9 cellular contexts compared by ENCODE assay signal in genomic region chr16:75789237-75789636, GRCh38.
A peak's percentile ranks its signal among the peaks of the same experiment; 100 is the strongest.
DNase-seq lines count a peak whose midpoint lies in the region; ATAC-seq, FAIRE-seq and TF ChIP-seq lines count a peak whose summit lies in the region.
"Had no signal": no experiment of that assay in that cellular context is flagged by ENCODE, and none has a peak within 500 bp of the region (broad histone marks: within the 10 kb centered on the region; RNA-seq: fewer than 3 reads in every experiment).

No MANE protein-coding gene starts in this region.

- no peaks in the 10 kb centered on the region for H3K9me3 ChIP-seq in mucosa of descending colon
- H3K9me3 ChIP-seq: BLaER1 had no signal

- intact Hi-C loops in mucosa of descending colon (cut with DNase I, micrococcal nuclease) = loop anchor here in 1 of 2 donors (5.0 kb wide), 1 partner anchor 1383 kb away; no protein-coding TSS in a partner anchor

- no peaks in the 10 kb centered on the region for H3K36me3 ChIP-seq in mucosa of descending colon (ENCODE audit: low read depth)
- H3K36me3 ChIP-seq: BLaER1 had no signal

- peak; percentile 34 for TF ChIP-seq CTCF in mucosa of descending colon (IDR thresholded peaks at IDR 0.05)

- DNase-seq in DMS79 treated with DMSO at 0.1 percent for 48 hours (lab: John Stamatoyannopoulos, UW) (peak; percentile 13), DMS79 (lab: John Stamatoyannopoulos, UW) (no peak), HTR-8/SVneo (ENCODE audit: insufficient read length, low spot score) (peak; percentile 71), OCI-M2 (lab: John Stamatoyannopoulos, UW; ENCODE audit: unreplicated experiment) (peak; percentile 21), dermis microvascular lymphatic vessel endothelial cell (ENCODE audit: low read depth in 2 of 2) (peak; percentile 40 to 56), mucosa of descending colon (peak in 1 of 3 donors; percentile 47), NK-92 (lab: John Stamatoyannopoulos, UW; ENCODE audit: unreplicated experiment) (no peak)

- ATAC-seq in GM21381 (IDR thresholded peaks at IDR 0.05; ENCODE audit: unreplicated experiment) (peak; percentile 69), mucosa of descending colon (peak; percentile 58)

- H3K4me3 ChIP-seq in mucosa of descending colon = no peak overlapping the region
- H3K4me3 ChIP-seq: BLaER1 had no signal

- FAIRE-seq in HTR-8/SVneo (lab: Jason Lieb, UNC) = peak; percentile 31

- no peaks in the 10 kb centered on the region for H3K4me1 ChIP-seq in mucosa of descending colon (ENCODE audit: low read depth)
- H3K4me1 ChIP-seq: BLaER1 had no signal

Comparison
In these comparisons a context has a peak if more than half of its experiments do, and no peak if none do; other contexts are left out.
1. DNase-seq: peak in DMS79 treated with DMSO at 0.1 percent for 48 hours (single experiment), HTR-8/SVneo (single experiment), OCI-M2 (single experiment) and dermis microvascular lymphatic vessel endothelial cell (2 of 2); none in DMS79 (single experiment) and NK-92 (single experiment).